11 cellular contexts compared by ENCODE assay signal in the genomic region with DNA sequence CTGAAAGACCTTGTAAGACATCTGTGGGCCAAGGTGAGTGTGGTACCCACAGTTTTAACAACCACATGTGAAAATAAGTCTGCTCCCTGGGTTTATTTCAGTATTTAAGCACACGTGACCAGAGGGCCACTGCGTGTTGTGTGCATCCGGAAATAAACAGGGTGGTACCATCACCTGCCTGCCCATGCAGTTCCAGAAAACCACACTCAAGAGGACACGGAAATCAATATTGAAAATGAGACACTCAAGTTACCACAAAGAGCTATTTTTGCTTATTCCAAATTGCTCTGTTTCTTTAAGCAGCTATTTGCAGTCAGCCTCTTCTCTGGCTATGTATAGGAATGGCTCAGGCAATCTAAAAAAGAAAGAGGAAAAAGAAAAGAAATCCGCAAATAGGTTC.
DNase-seq lines count a peak whose midpoint lies in the region; ATAC-seq and TF ChIP-seq lines count a peak whose summit lies in the region.
"Had no signal": no experiment of that assay in that cellular context is flagged by ENCODE, and none has a peak within 500 bp of the region (broad histone marks: within the 10 kb centered on the region; RNA-seq: fewer than 3 reads in every experiment).

No MANE protein-coding gene starts in this region.

- ATAC-seq in GM18867 (IDR thresholded peaks at IDR 0.05; ENCODE audit: unreplicated experiment) (peak; percentile 91), HG02642 (IDR thresholded peaks at IDR 0.05; ENCODE audit: poor library complexity, unreplicated experiment) (peak; percentile 82)

- peaks cover 0 to 2% (median 0%) of the 10 kb centered on the region in 11 experiments; a peak in 1 of 22 replicates for H3K9me3 ChIP-seq in BLaER1 treated with 17β-estradiol and CSF1 and Interleukin-3, amounts not matched to agents 10 nM and 100 nM (replicated peaks in 1 of 11)
- H3K9me3 ChIP-seq: heart left ventricle had no signal

- no peaks in the 10 kb centered on the region for H3K36me3 ChIP-seq in BLaER1 treated with 17β-estradiol and CSF1 and Interleukin-3, amounts not matched to agents 10 nM and 100 nM
- H3K36me3 ChIP-seq: heart left ventricle had no signal

- no peaks in the 10 kb centered on the region for H3K27me3 ChIP-seq in BLaER1 treated with 17β-estradiol and CSF1 and Interleukin-3, amounts not matched to agents 10 nM and 100 nM

- H3K9ac ChIP-seq in BLaER1 treated with 17β-estradiol and CSF1 and Interleukin-3, amounts not matched to agents 10 nM and 100 nM: peak overlapping the region in 3 of 11 experiments; percentile 29 to 62 (median 48); a peak in 4 of 22 replicates

- no peaks in the 10 kb centered on the region for H3K36me3 Mint-ChIP-seq in nephron progenitor cell (ENCODE audit: low read depth)

- no peak for TF ChIP-seq CTCF in nephron progenitor cell (IDR thresholded peaks at IDR 0.05)

- H3K27me3 Mint-ChIP-seq in nephron progenitor cell (ENCODE audit: low read depth, poor library complexity): peaks cover 15% of the 10 kb centered on the region

- no peaks in the 10 kb centered on the region for H4K20me1 ChIP-seq in BLaER1 treated with 17β-estradiol and CSF1 and Interleukin-3, amounts not matched to agents 10 nM and 100 nM

- H3K4me1 ChIP-seq in BLaER1 treated with 17β-estradiol and CSF1 and Interleukin-3, amounts not matched to agents 10 nM and 100 nM: peaks cover 26 to 70% (median 46%) of the 10 kb centered on the region in 10 experiments

- H3K4me1 Mint-ChIP-seq in nephron progenitor cell: peaks cover 9% of the 10 kb centered on the region

- H3K4me2 ChIP-seq in BLaER1 treated with 17β-estradiol and CSF1 and Interleukin-3, amounts not matched to agents 10 nM and 100 nM: peak overlapping the region; percentile 62 to 99 (median 77); a peak in 21 of 22 replicates

- H3K27ac ChIP-seq in BLaER1 treated with 17β-estradiol and CSF1 and Interleukin-3, amounts not matched to agents 10 nM and 100 nM: peak overlapping the region in 2 of 11 experiments; percentile 24 to 59; a peak in 2 of 22 replicates

- H3K27ac Mint-ChIP-seq in nephron progenitor cell: no peak overlapping the region
- H3K27ac Mint-ChIP-seq: stimulated activated naive CD8-positive, alpha-beta T cell treated with anti-CD3 and anti-CD28 coated beads, Interleukin-15, Interleukin-2, amounts not matched to agents 100 ng/mL and 50 ng/mL, for 24 hours; T-helper 1 cell treated with Interleukin-12 subunit alpha and Interleukin-12 subunit beta and Interleukin-4 antibody, amounts not matched to agents 30 μg/mL and 1 μg/mL, for 36 hours had no signal

- peak overlapping the region in 2 of 10 experiments; percentile 43 to 49; a peak in 2 of 20 replicates for H3K4me3 ChIP-seq in BLaER1 treated with 17β-estradiol and CSF1 and Interleukin-3, amounts not matched to agents 10 nM and 100 nM
- H3K4me3 ChIP-seq: heart left ventricle had no signal

- DNase-seq in NCI-H2029 (lab: John Stamatoyannopoulos, UW) (peak; percentile 38), SIG-M5 treated with dmso at 0.1 percent for 504 hours (lab: John Stamatoyannopoulos, UW; ENCODE audit: unreplicated experiment) (no peak), occipital lobe (lab: John Stamatoyannopoulos, UW) (no peak), epidermal melanocyte (ENCODE audit: insufficient read length, low spot score) (no peak), nephron progenitor cell (no peak)
- DNase-seq: heart left ventricle had no signal

- no peaks in the 10 kb centered on the region for H3K9me3 Mint-ChIP-seq in nephron progenitor cell
- H3K9me3 Mint-ChIP-seq: stimulated activated naive CD8-positive, alpha-beta T cell treated with anti-CD3 and anti-CD28 coated beads, Interleukin-15, Interleukin-2, amounts not matched to agents 100 ng/mL and 50 ng/mL, for 24 hours; T-helper 1 cell treated with Interleukin-12 subunit alpha and Interleukin-12 subunit beta and Interleukin-4 antibody, amounts not matched to agents 30 μg/mL and 1 μg/mL, for 36 hours had no signal

- H3K4me3 Mint-ChIP-seq in nephron progenitor cell: no peak overlapping the region
- H3K4me3 Mint-ChIP-seq: stimulated activated naive CD8-positive, alpha-beta T cell treated with anti-CD3 and anti-CD28 coated beads, Interleukin-15, Interleukin-2, amounts not matched to agents 100 ng/mL and 50 ng/mL, for 24 hours; T-helper 1 cell treated with Interleukin-12 subunit alpha and Interleukin-12 subunit beta and Interleukin-4 antibody, amounts not matched to agents 30 μg/mL and 1 μg/mL, for 36 hours had no signal
